8 cellular contexts compared by ENCODE assay signal in genomic region chr13:51645154-51645650, GRCh38.
DNase-seq lines count a peak whose midpoint lies in the region; ATAC-seq, FAIRE-seq and TF ChIP-seq lines count a peak whose summit lies in the region.

No MANE protein-coding gene starts in this region.

- ATAC-seq in activated CD8-positive, alpha-beta T cell treated with anti-CD3 and anti-CD28 coated beads, Interleukin-2, amount 10 ng/mL, durations not matched to agents 7 days and 5 days, result peak; percentile 71

- H3K4me1 Mint-ChIP-seq in activated CD8-positive, alpha-beta T cell treated with anti-CD3 and anti-CD28 coated beads, Interleukin-2, amount 10 ng/mL, durations not matched to agents 7 days and 5 days (ENCODE audit: low read depth), result peaks cover 39% of the 10 kb centered on the region
- H3K4me1 Mint-ChIP-seq in glutamatergic neuron (ENCODE audit: low read depth, unreplicated experiment), result peaks cover 33% of the 10 kb centered on the region

- CTCF ChIA-PET in activated CD8-positive, alpha-beta T cell treated with anti-CD3 and anti-CD28 coated beads, Interleukin-2, amount 10 ng/mL, durations not matched to agents 7 days and 5 days (lab: Charles Lee), result interaction anchor here (0.8 to 1.8 kb wide), 9 partner anchors 10 to 359 kb away, joined by 3 to 7 read pairs (median 3); no protein-coding TSS in a partner anchor

- no peaks in the 10 kb centered on the region for H3K27me3 ChIP-seq in HL-60 (ENCODE audit: insufficient read depth, poor library complexity, severe bottlenecking)

- peak overlapping the region; percentile 80 for H3K27ac ChIP-seq in HL-60 (replicated peaks)

- peak overlapping the region; percentile 6 for H3K4me3 Mint-ChIP-seq in activated CD8-positive, alpha-beta T cell treated with anti-CD3 and anti-CD28 coated beads, Interleukin-2, amount 10 ng/mL, durations not matched to agents 7 days and 5 days
- H3K4me3 Mint-ChIP-seq in glutamatergic neuron (ENCODE audit: unreplicated experiment), result peak overlapping the region; percentile 79

- FAIRE-seq in D721Med (lab: Jason Lieb, UNC), result no peak

- H3K27ac Mint-ChIP-seq in activated CD8-positive, alpha-beta T cell treated with anti-CD3 and anti-CD28 coated beads, Interleukin-2, amount 10 ng/mL, durations not matched to agents 7 days and 5 days, result peak overlapping the region; percentile 16
- H3K27ac Mint-ChIP-seq in glutamatergic neuron (ENCODE audit: unreplicated experiment), result peak overlapping the region; percentile 91

- POLR2A ChIA-PET in activated CD8-positive, alpha-beta T cell treated with anti-CD3 and anti-CD28 coated beads, Interleukin-2, amount 10 ng/mL, durations not matched to agents 7 days and 5 days (lab: Charles Lee), result interaction anchor here (0.6 to 1.9 kb wide), 5 partner anchors 34 to 297 kb away, joined by 3 to 8 read pairs (median 3); partner anchors contain the start of gene INTS6

- H3K27me3 Mint-ChIP-seq in activated CD8-positive, alpha-beta T cell treated with anti-CD3 and anti-CD28 coated beads, Interleukin-2, amount 10 ng/mL, durations not matched to agents 7 days and 5 days (ENCODE audit: low read depth), result no peaks in the 10 kb centered on the region
- peaks cover 5% of the 10 kb centered on the region for H3K27me3 Mint-ChIP-seq in glutamatergic neuron (ENCODE audit: unreplicated experiment)

- H3K9me3 Mint-ChIP-seq in activated CD8-positive, alpha-beta T cell treated with anti-CD3 and anti-CD28 coated beads, Interleukin-2, amount 10 ng/mL, durations not matched to agents 7 days and 5 days (ENCODE audit: insufficient read depth), result no peaks in the 10 kb centered on the region
- H3K9me3 Mint-ChIP-seq in glutamatergic neuron (ENCODE audit: unreplicated experiment), result peaks cover 4% of the 10 kb centered on the region

- H3K4me3 ChIP-seq in HL-60 (replicated peaks; ENCODE audit: insufficient read depth, low read length), result no peak overlapping the region

- peak; percentile 22 for DNase-seq in Daoy (ENCODE audit: low read depth)
- peak; percentile 71 to 88 for DNase-seq in HL-60 (ENCODE audit: low read depth in 1 of 2, low spot score in 1 of 2)
- DNase-seq in activated CD8-positive, alpha-beta T cell treated with anti-CD3 and anti-CD28 coated beads, Interleukin-2, amount 10 ng/mL, durations not matched to agents 7 days and 5 days, result no peak
- no peak for DNase-seq in glutamatergic neuron
- peak; percentile 78 for DNase-seq in stromal cell of bone marrow (ENCODE audit: low read depth)
- no peak for DNase-seq in D721Med (ENCODE audit: insufficient read length, low spot score)
- DNase-seq in NCI-H1105 treated with DMSO at 0.1 percent for 48 hours (lab: John Stamatoyannopoulos, UW), result no peak
- DNase-seq in NCI-H510A (lab: John Stamatoyannopoulos, UW), result no peak

- TF ChIP-seq CTCF in HL-60 (IDR thresholded peaks at IDR 0.05; ENCODE audit: insufficient read depth, low read length) (no peak), glutamatergic neuron (IDR thresholded peaks at IDR 0.05; ENCODE audit: partially characterized antibody, unreplicated experiment) (no peak), D721Med (IDR thresholded peaks at IDR 0.05; ENCODE audit: insufficient read depth, missing control alignments) (no peak)

- H3K36me3 Mint-ChIP-seq in activated CD8-positive, alpha-beta T cell treated with anti-CD3 and anti-CD28 coated beads, Interleukin-2, amount 10 ng/mL, durations not matched to agents 7 days and 5 days (ENCODE audit: low read depth), result peaks cover 5% of the 10 kb centered on the region
- peaks cover 4% of the 10 kb centered on the region for H3K36me3 Mint-ChIP-seq in glutamatergic neuron (ENCODE audit: unreplicated experiment)

Comparison
In these comparisons a context has a peak if more than half of its experiments do, and no peak if none do; other contexts are left out.
1. DNase-seq: peak in Daoy (single experiment), HL-60 (2 of 2) and stromal cell of bone marrow (single experiment); none in activated CD8-positive, alpha-beta T cell treated with anti-CD3 and anti-CD28 coated beads, Interleukin-2, amount 10 ng/mL, durations not matched to agents 7 days and 5 days (single experiment), glutamatergic neuron (single experiment), D721Med (single experiment), NCI-H1105 treated with DMSO at 0.1 percent for 48 hours (single experiment) and NCI-H510A (single experiment).